ENCODE assay signal across 13 cellular contexts in the genomic region with DNA sequence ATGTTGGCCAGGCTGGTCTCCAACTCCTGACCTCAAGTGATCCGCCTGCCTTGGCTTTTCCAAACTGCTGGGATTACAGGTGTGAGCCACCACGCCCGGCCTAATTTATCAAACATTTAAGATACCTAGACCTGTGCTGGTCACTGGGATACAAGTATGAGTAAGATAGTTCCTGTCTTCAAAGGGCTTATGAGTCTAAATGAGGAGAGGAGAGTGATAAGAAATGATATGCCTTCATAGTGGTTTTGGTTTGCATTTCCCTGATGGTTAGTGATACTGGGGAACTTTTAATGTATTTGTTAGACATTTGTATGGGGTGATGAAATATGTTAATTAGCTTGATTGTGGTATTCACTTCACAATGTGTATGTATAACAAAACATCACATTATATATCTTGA.
"Had no signal": no experiment of that assay in that cellular context is flagged by ENCODE, and none has a peak within 500 bp of the region (broad histone marks: within the 10 kb centered on the region; RNA-seq: fewer than 3 reads in every experiment).

No MANE protein-coding gene starts in this region.

- H3K27ac ChIP-seq: esophagus squamous epithelium, neural progenitor cell, sigmoid colon, transverse colon had no signal

- H3K36me3 ChIP-seq: neural progenitor cell, transverse colon had no signal

- H3K9me3 Mint-ChIP-seq: activated CD4-positive, alpha-beta T cell treated with anti-CD3 and anti-CD28 coated beads, Interleukin-2, amount 10 ng/mL, durations not matched to agents 24 days and 14 days; activated T-cell treated with anti-CD3 and anti-CD28 coated beads, Interleukin-2, amount 50 U/mL, for 4 hours; neural progenitor cell; stimulated activated memory B cell treated with anti-CD40 and anti-IgM and Interleukin-4, amounts not matched to agents 10 μg/mL and 1 μg/mL and 100 μg/mL, for 72 hours had no signal

- DNase-seq: activated CD4-positive, alpha-beta T cell treated with anti-CD3 and anti-CD28 coated beads, Interleukin-2, amount 10 ng/mL, durations not matched to agents 24 days and 14 days; activated gamma-delta T cell treated with Interleukin-2 at 50 U/mL for 16 hours; activated T-cell treated with anti-CD3 and anti-CD28 coated beads, Interleukin-2, amount 50 U/mL, for 4 hours; esophagus squamous epithelium; hippocampal formation; midbrain; sigmoid colon; stimulated activated CD4-positive, alpha-beta T cell treated with anti-CD3 and anti-CD28 coated beads, Interleukin-1b, Interleukin-23, amount 100 ng/mL, for 48 hours; transverse colon had no signal

- H3K27ac Mint-ChIP-seq: activated CD4-positive, alpha-beta T cell treated with anti-CD3 and anti-CD28 coated beads, Interleukin-2, amount 10 ng/mL, durations not matched to agents 24 days and 14 days; neural progenitor cell; stimulated activated memory B cell treated with anti-CD40 and anti-IgM and Interleukin-4, amounts not matched to agents 10 μg/mL and 1 μg/mL and 100 μg/mL, for 72 hours had no signal

- H3K4me3 ChIP-seq: esophagus squamous epithelium, neural progenitor cell, sigmoid colon, transverse colon had no signal

- H3K4me3 Mint-ChIP-seq: activated CD4-positive, alpha-beta T cell treated with anti-CD3 and anti-CD28 coated beads, Interleukin-2, amount 10 ng/mL, durations not matched to agents 24 days and 14 days; activated T-cell treated with anti-CD3 and anti-CD28 coated beads, Interleukin-2, amount 50 U/mL, for 4 hours; neural progenitor cell; stimulated activated memory B cell treated with anti-CD40 and anti-IgM and Interleukin-4, amounts not matched to agents 10 μg/mL and 1 μg/mL and 100 μg/mL, for 72 hours had no signal

- H3K27me3 Mint-ChIP-seq: activated CD4-positive, alpha-beta T cell treated with anti-CD3 and anti-CD28 coated beads, Interleukin-2, amount 10 ng/mL, durations not matched to agents 24 days and 14 days; stimulated activated memory B cell treated with anti-CD40 and anti-IgM and Interleukin-4, amounts not matched to agents 10 μg/mL and 1 μg/mL and 100 μg/mL, for 72 hours had no signal

- H3K9ac ChIP-seq: neural progenitor cell had no signal

- H3K27me3 ChIP-seq: esophagus squamous epithelium, neural progenitor cell, sigmoid colon, transverse colon had no signal

- H3K9me3 ChIP-seq: esophagus squamous epithelium, sigmoid colon, transverse colon had no signal

- ATAC-seq: left lobe of liver; SK-N-SH treated with all-trans-retinoic acid at 6 μM for 48 hours; stimulated activated memory B cell treated with anti-CD40 and anti-IgM and Interleukin-4, amounts not matched to agents 10 μg/mL and 1 μg/mL and 100 μg/mL, for 72 hours had no signal
